Comparison of ENCODE assay signal across 8 cellular contexts in the genomic region with DNA sequence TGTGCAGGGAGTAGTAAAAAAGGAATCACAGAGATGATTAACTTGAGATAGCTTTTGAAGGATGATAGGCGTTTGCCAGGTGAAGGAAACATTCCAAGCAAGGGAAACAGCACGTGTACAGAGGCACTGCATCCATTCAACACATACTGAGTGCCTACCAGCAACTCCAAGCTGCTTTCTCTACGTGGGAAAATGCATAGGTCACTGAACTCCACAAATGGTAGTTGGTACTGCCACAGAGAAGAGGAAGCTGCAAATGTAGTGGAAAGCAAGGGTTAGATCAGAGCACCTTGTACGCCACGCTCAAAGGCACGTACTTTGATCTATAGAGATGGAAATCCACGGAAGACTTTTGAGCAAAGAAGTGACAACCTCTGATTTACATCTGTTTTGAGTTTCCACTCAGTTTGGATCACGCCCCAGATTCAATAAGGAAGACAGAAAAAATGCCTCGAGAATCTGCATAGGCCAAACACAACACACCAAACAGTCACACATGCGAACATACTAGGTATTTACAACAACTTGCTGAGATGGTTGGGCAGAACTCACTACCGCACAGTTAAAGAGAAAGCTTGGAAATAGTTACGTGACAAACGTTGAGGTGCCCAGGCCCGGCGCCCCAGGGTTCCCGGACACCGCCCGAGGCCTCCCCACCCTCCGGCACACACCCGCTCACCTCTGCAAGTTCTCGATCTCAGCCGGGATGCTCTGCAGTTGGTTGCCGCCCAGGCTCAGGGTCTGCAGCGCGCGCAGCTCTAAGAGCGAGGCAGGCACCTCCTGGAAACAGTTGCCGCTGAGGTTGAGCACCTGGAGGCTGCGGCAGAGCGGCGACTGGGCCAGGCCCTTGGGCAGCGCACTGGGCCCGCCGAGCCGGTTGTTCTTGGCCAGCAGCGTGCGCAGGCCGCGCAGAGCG. TPM values are rescaled to one million over a fixed set of nuclear protein-coding genes. Genes with fewer than 3 reads are reported as not detected.
A peak's percentile ranks its signal among the peaks of the same experiment; 100 is the strongest.
DNase-seq lines count a peak whose midpoint lies in the region; ATAC-seq lines count a peak whose summit lies in the region.

No MANE protein-coding gene starts in this region.

- peaks cover 40% of the 10 kb centered on the region for H3K36me3 Mint-ChIP-seq in activated naive CD8-positive, alpha-beta T cell treated with anti-CD3 and anti-CD28 coated beads, Interleukin-2, amount 50 U/mL, for 24 hours (ENCODE audit: low read depth)

- peak; percentile 11 for DNase-seq in GM03348 (ENCODE audit: low spot score)
- DNase-seq in SJSA1 (ENCODE audit: low read depth in 1 of 2, low spot score in 2 of 2) = peak in 1 of 2 experiments; percentile 44
- peak; percentile 45 for DNase-seq in activated naive CD8-positive, alpha-beta T cell treated with anti-CD3 and anti-CD28 coated beads, Interleukin-2, amount 50 U/mL, for 24 hours
- DNase-seq in iPS DF 19.7 (ENCODE audit: low read depth, low spot score) = peak; percentile 30
- peak; percentile 23 to 35 (median 27) for DNase-seq in stimulated activated CD4-positive, alpha-beta T cell treated with anti-CD3 and anti-CD28 coated beads, Interleukin-12 subunit alpha, Interleukin-12 subunit beta, amount 100 ng/mL, for 48 hours (ENCODE audit: low read depth in 2 of 3, low spot score in 1 of 3)
- DNase-seq in DMS153 (lab: John Stamatoyannopoulos, UW) = no peak

- H3K4me1 Mint-ChIP-seq in activated naive CD8-positive, alpha-beta T cell treated with anti-CD3 and anti-CD28 coated beads, Interleukin-2, amount 50 U/mL, for 24 hours = peaks cover 55% of the 10 kb centered on the region

- H3K9me3 Mint-ChIP-seq in activated naive CD8-positive, alpha-beta T cell treated with anti-CD3 and anti-CD28 coated beads, Interleukin-2, amount 50 U/mL, for 24 hours = no peaks in the 10 kb centered on the region

- H3K27ac Mint-ChIP-seq in activated naive CD8-positive, alpha-beta T cell treated with anti-CD3 and anti-CD28 coated beads, Interleukin-2, amount 50 U/mL, for 24 hours = peak overlapping the region; percentile 93

- H3K4me1 ChIP-seq in HUES64 (ENCODE audit: insufficient read depth, low read length) (peaks cover 13% of the 10 kb centered on the region), SJSA1 (replicated peaks) (peaks cover 12% of the 10 kb centered on the region; the same call in 1 of the 2 replicates)

- WGBS in HUES64 = 5% methylated on average over 40 of the region's 40 CpGs

- H3K9me3 ChIP-seq in HUES64 (ENCODE audit: insufficient read depth, low read depth, low read length) (no peaks in the 10 kb centered on the region), SJSA1 (replicated peaks) (no peaks in the 10 kb centered on the region)

- peak overlapping the region; percentile 74 for H3K4me3 ChIP-seq in HUES64 (ENCODE audit: low read length)
- peak overlapping the region; percentile 88 for H3K4me3 ChIP-seq in SJSA1

- ATAC-seq in GM21619 (IDR thresholded peaks at IDR 0.05; ENCODE audit: unreplicated experiment) = peak; percentile 42
- ATAC-seq in activated naive CD8-positive, alpha-beta T cell treated with anti-CD3 and anti-CD28 coated beads, Interleukin-2, amount 50 U/mL, for 24 hours = peak; percentile 47

- peaks cover 2% of the 10 kb centered on the region; the same call in 1 of the 2 replicates for H3K36me3 ChIP-seq in HUES64 (ENCODE audit: insufficient read depth, low read length)
- H3K36me3 ChIP-seq in SJSA1 = peaks cover 10% of the 10 kb centered on the region

- H3K27me3 Mint-ChIP-seq in activated naive CD8-positive, alpha-beta T cell treated with anti-CD3 and anti-CD28 coated beads, Interleukin-2, amount 50 U/mL, for 24 hours = no peaks in the 10 kb centered on the region

- H3K27me3 ChIP-seq in HUES64 (ENCODE audit: insufficient read depth, low read length) (peaks cover 21% of the 10 kb centered on the region), SJSA1 (replicated peaks) (no peaks in the 10 kb centered on the region)

- H3K9ac ChIP-seq in HUES64 (ENCODE audit: low read depth, low read length) = peak overlapping the region; percentile 77

- H3K4me3 Mint-ChIP-seq in activated naive CD8-positive, alpha-beta T cell treated with anti-CD3 and anti-CD28 coated beads, Interleukin-2, amount 50 U/mL, for 24 hours = peak overlapping the region; percentile 93

- peak overlapping the region; percentile 68; the same call in 1 of the 2 replicates for H3K27ac ChIP-seq in HUES64 (ENCODE audit: low read depth, low read length)
- peak overlapping the region; percentile 73 for H3K27ac ChIP-seq in SJSA1

RNA-seq across cellular contexts. Expression of gene LRRC58, which starts 0.8 kb away (rescaled TPM):
- polyA plus RNA-seq in HUES64 (2013, experiment 1 of 2) = 11.7 TPM
- 14.5 TPM for polyA plus RNA-seq in HUES64 (2013, experiment 2 of 2)
- 27.4 and 31.7 TPM in 2 replicates for total RNA-seq in SJSA1 (2014; rRNA removed; shearing (Covaris generic))
